1 cellular context compared by ENCODE assay signal in the genomic region with DNA sequence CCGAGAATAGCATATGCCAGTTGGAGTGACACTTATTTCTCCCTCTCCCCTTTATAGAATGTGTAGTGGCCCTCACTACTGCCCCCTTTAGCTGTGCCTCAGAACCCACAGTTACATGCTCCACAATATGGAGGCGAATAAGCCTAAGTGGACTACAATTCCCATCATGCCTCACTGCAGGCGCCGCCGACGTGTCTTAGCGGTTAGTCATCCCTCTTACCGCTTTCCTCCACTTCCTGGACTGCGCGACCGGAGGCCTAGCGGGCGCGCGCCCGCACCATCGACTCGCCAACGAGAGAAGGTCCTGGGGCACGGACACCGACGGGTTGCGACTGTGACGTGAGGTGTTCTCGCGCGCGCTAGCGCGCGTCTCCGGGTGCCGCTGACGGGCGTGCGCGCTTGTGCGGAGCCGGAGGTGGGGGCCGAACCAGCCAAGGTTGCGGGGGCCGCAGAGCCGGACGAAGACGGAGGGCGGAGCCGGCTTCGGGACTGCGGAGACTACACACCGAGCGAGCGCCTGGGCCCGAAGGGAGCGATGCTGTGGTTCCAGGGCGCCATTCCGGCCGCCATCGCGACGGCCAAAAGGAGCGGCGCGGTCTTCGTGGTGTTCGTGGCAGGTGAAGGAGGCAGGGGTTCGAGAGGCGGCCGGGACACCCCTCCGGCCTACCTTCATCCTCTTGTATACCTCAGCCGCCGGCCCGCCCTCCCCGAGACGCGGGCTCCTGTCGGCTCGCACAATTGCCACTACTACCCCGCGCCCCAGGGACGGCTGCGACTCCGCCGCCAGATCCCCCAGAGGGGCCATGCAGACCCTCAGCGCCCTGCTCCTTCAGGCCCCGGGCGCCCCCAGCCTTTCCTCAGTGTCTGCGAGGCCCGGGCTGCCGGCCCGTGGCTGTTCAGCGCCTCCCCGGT.
A peak's percentile ranks its signal among the peaks of the same experiment; 100 is the strongest.
TF ChIP-seq lines count a peak whose summit lies in the region.

A gene with protein sequence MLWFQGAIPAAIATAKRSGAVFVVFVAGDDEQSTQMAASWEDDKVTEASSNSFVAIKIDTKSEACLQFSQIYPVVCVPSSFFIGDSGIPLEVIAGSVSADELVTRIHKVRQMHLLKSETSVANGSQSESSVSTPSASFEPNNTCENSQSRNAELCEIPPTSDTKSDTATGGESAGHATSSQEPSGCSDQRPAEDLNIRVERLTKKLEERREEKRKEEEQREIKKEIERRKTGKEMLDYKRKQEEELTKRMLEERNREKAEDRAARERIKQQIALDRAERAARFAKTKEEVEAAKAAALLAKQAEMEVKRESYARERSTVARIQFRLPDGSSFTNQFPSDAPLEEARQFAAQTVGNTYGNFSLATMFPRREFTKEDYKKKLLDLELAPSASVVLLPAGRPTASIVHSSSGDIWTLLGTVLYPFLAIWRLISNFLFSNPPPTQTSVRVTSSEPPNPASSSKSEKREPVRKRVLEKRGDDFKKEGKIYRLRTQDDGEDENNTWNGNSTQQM (plus strand): TSS at position 461 of the 912 bp plus-strand sequence. CDS start 75 bp downstream, at position 536.

TF ChIP-seq in HepG2, 621 proteins besides CTCF, POLR2A, EP300 and RAD21 (continued from another document and continues in another):
- TF ChIP-seq ZNF703 (CRISPR knock-in tag; IDR thresholded peaks at IDR 0.05; ENCODE audit: borderline replicate concordance) = peak; percentile 85
- TF ChIP-seq ASH2L (IDR thresholded peaks at IDR 0.05; ENCODE audit: insufficient read length, low read depth, low read length) = peak; percentile 96
- TF ChIP-seq ZNF546 (CRISPR knock-in tag; conservative IDR thresholded peaks at IDR 0.05) = peak; percentile 66; the same call in 1 of the 2 replicates
- TF ChIP-seq ARID2 (CRISPR knock-in tag; IDR thresholded peaks at IDR 0.05; ENCODE audit: borderline replicate concordance) = peak; percentile 73; the same call in 1 of the 2 replicates
- TF ChIP-seq, protein P1, sequence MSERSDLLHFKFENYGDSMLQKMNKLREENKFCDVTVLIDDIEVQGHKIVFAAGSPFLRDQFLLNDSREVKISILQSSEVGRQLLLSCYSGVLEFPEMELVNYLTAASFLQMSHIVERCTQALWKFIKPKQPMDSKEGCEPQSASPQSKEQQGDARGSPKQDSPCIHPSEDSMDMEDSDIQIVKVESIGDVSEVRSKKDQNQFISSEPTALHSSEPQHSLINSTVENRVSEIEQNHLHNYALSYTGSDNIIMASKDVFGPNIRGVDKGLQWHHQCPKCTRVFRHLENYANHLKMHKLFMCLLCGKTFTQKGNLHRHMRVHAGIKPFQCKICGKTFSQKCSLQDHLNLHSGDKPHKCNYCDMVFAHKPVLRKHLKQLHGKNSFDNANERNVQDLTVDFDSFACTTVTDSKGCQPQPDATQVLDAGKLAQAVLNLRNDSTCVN (CRISPR knock-in tag; IDR thresholded peaks at IDR 0.05; ENCODE audit: borderline replicate concordance) = no peak
- no peak for TF ChIP-seq THYN1 (CRISPR knock-in tag; IDR thresholded peaks at IDR 0.05; ENCODE audit: borderline replicate concordance, low read depth)
- TF ChIP-seq ZNF746 (CRISPR knock-in tag; IDR thresholded peaks at IDR 0.05) = peak; percentile 72
- peak; percentile 55; the same call in 1 of the 2 replicates for TF ChIP-seq TOPORS (CRISPR knock-in tag; IDR thresholded peaks at IDR 0.05)
- 0 out of 2 replicates have a peak, but pooled peaks have one; percentile 38 for TF ChIP-seq ARNTL (CRISPR knock-in tag; IDR thresholded peaks at IDR 0.05)
- no peak for TF ChIP-seq TCF7L2 (IDR thresholded peaks at IDR 0.05; ENCODE audit: low read depth, low read length)
- TF ChIP-seq GATA4 (IDR thresholded peaks at IDR 0.05; ENCODE audit: borderline replicate concordance, low read depth) = peak; percentile 26
- TF ChIP-seq, protein P2, sequence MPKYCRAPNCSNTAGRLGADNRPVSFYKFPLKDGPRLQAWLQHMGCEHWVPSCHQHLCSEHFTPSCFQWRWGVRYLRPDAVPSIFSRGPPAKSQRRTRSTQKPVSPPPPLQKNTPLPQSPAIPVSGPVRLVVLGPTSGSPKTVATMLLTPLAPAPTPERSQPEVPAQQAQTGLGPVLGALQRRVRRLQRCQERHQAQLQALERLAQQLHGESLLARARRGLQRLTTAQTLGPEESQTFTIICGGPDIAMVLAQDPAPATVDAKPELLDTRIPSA (CRISPR knock-in tag; IDR thresholded peaks at IDR 0.05; ENCODE audit: borderline replicate concordance) = no peak
- TF ChIP-seq, protein P3, sequence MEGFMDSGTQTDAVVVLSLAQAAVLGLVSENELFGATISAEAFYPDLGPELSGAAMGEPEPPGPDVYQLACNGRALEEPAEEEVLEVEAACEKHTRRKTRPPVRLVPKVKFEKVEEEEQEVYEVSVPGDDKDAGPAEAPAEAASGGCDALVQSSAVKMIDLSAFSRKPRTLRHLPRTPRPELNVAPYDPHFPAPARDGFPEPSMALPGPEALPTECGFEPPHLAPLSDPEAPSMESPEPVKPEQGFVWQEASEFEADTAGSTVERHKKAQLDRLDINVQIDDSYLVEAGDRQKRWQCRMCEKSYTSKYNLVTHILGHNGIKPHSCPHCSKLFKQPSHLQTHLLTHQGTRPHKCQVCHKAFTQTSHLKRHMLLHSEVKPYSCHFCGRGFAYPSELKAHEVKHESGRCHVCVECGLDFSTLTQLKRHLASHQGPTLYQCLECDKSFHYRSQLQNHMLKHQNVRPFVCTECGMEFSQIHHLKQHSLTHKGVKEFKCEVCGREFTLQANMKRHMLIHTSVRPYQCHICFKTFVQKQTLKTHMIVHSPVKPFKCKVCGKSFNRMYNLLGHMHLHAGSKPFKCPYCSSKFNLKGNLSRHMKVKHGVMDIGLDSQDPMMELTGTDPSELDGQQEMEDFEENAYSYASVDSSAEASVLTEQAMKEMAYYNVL (CRISPR knock-in tag; IDR thresholded peaks at IDR 0.05; ENCODE audit: borderline replicate concordance) = peak; percentile 79
- TF ChIP-seq ZNF180 (CRISPR knock-in tag; IDR thresholded peaks at IDR 0.05; ENCODE audit: borderline replicate concordance, low read depth) = 0 out of 2 replicates have a peak, but pooled peaks have one; percentile 23
- peak; percentile 56; the same call in 1 of the 2 replicates for TF ChIP-seq ZBTB38 (CRISPR knock-in tag; IDR thresholded peaks at IDR 0.05)
- peak; percentile 89 for TF ChIP-seq YY1 (IDR thresholded peaks at IDR 0.05; ENCODE audit: insufficient read depth, insufficient replicate concordance, low read depth, low read length)
- TF ChIP-seq HOXA9 (CRISPR knock-in tag; IDR thresholded peaks at IDR 0.05; ENCODE audit: borderline replicate concordance) = no peak
- TF ChIP-seq, protein P4, sequence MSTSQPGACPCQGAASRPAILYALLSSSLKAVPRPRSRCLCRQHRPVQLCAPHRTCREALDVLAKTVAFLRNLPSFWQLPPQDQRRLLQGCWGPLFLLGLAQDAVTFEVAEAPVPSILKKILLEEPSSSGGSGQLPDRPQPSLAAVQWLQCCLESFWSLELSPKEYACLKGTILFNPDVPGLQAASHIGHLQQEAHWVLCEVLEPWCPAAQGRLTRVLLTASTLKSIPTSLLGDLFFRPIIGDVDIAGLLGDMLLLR (CRISPR knock-in tag; IDR thresholded peaks at IDR 0.05) = no peak; the same call in none of the 2 replicates
- TF ChIP-seq, protein P5, sequence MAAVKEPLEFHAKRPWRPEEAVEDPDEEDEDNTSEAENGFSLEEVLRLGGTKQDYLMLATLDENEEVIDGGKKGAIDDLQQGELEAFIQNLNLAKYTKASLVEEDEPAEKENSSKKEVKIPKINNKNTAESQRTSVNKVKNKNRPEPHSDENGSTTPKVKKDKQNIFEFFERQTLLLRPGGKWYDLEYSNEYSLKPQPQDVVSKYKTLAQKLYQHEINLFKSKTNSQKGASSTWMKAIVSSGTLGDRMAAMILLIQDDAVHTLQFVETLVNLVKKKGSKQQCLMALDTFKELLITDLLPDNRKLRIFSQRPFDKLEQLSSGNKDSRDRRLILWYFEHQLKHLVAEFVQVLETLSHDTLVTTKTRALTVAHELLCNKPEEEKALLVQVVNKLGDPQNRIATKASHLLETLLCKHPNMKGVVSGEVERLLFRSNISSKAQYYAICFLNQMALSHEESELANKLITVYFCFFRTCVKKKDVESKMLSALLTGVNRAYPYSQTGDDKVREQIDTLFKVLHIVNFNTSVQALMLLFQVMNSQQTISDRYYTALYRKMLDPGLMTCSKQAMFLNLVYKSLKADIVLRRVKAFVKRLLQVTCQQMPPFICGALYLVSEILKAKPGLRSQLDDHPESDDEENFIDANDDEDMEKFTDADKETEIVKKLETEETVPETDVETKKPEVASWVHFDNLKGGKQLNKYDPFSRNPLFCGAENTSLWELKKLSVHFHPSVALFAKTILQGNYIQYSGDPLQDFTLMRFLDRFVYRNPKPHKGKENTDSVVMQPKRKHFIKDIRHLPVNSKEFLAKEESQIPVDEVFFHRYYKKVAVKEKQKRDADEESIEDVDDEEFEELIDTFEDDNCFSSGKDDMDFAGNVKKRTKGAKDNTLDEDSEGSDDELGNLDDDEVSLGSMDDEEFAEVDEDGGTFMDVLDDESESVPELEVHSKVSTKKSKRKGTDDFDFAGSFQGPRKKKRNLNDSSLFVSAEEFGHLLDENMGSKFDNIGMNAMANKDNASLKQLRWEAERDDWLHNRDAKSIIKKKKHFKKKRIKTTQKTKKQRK (IDR thresholded peaks at IDR 0.05; ENCODE audit: low read length) = no peak
- TF ChIP-seq AKAP8 (CRISPR knock-in tag; IDR thresholded peaks at IDR 0.05) = peak; percentile 45; the same call in 1 of the 2 replicates
- TF ChIP-seq PRMT3 (CRISPR knock-in tag; IDR thresholded peaks at IDR 0.05; ENCODE audit: borderline replicate concordance, low read depth) = no peak; the same call in 1 of the 2 replicates
- TF ChIP-seq SRF (IDR thresholded peaks at IDR 0.05; ENCODE audit: low read depth, low read length) = no peak
- TF ChIP-seq ZNF556 (CRISPR knock-in tag; IDR thresholded peaks at IDR 0.05; ENCODE audit: borderline replicate concordance) = peak; percentile 67; the same call in 1 of the 2 replicates
- TF ChIP-seq KDM1A (CRISPR knock-in tag; IDR thresholded peaks at IDR 0.05) = peak; percentile 74; the same call in 1 of the 2 replicates
- TF ChIP-seq ATRX (CRISPR knock-in tag; IDR thresholded peaks at IDR 0.05; ENCODE audit: borderline replicate concordance) = no peak
- TF ChIP-seq, protein P6, sequence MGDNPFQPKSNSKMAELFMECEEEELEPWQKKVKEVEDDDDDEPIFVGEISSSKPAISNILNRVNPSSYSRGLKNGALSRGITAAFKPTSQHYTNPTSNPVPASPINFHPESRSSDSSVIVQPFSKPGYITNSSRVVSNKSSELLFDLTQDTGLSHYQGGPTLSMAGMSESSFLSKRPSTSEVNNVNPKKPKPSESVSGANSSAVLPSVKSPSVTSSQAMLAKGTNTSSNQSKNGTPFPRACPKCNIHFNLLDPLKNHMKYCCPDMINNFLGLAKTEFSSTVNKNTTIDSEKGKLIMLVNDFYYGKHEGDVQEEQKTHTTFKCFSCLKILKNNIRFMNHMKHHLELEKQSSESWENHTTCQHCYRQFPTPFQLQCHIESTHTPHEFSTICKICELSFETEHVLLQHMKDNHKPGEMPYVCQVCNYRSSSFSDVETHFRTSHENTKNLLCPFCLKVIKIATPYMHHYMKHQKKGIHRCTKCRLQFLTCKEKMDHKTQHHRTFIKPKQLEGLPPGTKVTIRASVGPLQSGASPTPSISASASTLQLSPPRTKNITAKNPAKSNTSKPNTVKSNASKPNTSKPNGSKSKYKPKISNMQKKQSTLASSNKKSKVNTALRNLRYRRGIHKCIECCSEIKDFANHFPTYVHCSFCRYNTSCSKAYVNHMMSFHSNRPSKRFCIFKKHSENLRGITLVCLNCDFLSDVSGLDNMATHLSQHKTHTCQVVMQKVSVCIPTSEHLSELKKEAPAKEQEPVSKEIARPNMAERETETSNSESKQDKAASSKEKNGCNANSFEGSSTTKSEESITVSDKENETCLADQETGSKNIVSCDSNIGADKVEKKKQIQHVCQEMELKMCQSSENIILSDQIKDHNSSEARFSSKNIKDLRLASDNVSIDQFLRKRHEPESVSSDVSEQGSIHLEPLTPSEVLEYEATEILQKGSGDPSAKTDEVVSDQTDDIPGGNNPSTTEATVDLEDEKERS (CRISPR knock-in tag; IDR thresholded peaks at IDR 0.05) = peak; percentile 72; the same call in 1 of the 2 replicates
- TF ChIP-seq ZNF598 (CRISPR knock-in tag; IDR thresholded peaks at IDR 0.05; ENCODE audit: borderline replicate concordance) = peak; percentile 83
- no peak for TF ChIP-seq CBX2 (IDR thresholded peaks at IDR 0.05; ENCODE audit: low read depth, low read length)
- TF ChIP-seq CBX2 (CRISPR knock-in tag; IDR thresholded peaks at IDR 0.05; ENCODE audit: low read depth) = no peak
- 0 out of 2 replicates have a peak, but pooled peaks have one; percentile 57 for TF ChIP-seq CENPT (CRISPR knock-in tag; IDR thresholded peaks at IDR 0.05; ENCODE audit: low read depth)
- TF ChIP-seq ZNF460 (CRISPR knock-in tag; IDR thresholded peaks at IDR 0.05; ENCODE audit: borderline replicate concordance) = no peak
- no peak for TF ChIP-seq PCBP1 (IDR thresholded peaks at IDR 0.05; ENCODE audit: borderline replicate concordance, low read depth, low read length)
- peak; percentile 80; the same call in 1 of the 2 replicates for TF ChIP-seq ZNF616 (CRISPR knock-in tag; IDR thresholded peaks at IDR 0.05; ENCODE audit: low read depth)
- TF ChIP-seq ZNF282 (IDR thresholded peaks at IDR 0.05; ENCODE audit: partially characterized antibody) = no peak
- TF ChIP-seq, protein P7, sequence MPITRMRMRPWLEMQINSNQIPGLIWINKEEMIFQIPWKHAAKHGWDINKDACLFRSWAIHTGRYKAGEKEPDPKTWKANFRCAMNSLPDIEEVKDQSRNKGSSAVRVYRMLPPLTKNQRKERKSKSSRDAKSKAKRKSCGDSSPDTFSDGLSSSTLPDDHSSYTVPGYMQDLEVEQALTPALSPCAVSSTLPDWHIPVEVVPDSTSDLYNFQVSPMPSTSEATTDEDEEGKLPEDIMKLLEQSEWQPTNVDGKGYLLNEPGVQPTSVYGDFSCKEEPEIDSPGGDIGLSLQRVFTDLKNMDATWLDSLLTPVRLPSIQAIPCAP (CRISPR knock-in tag; IDR thresholded peaks at IDR 0.05; ENCODE audit: low read depth) = no peak
- peak; percentile 55 for TF ChIP-seq RFX5 (IDR thresholded peaks at IDR 0.05; ENCODE audit: low read depth, low read length)
- TF ChIP-seq ZNF891 (CRISPR knock-in tag; IDR thresholded peaks at IDR 0.05) = peak; percentile 81; the same call in 1 of the 2 replicates
- TF ChIP-seq, protein P8, sequence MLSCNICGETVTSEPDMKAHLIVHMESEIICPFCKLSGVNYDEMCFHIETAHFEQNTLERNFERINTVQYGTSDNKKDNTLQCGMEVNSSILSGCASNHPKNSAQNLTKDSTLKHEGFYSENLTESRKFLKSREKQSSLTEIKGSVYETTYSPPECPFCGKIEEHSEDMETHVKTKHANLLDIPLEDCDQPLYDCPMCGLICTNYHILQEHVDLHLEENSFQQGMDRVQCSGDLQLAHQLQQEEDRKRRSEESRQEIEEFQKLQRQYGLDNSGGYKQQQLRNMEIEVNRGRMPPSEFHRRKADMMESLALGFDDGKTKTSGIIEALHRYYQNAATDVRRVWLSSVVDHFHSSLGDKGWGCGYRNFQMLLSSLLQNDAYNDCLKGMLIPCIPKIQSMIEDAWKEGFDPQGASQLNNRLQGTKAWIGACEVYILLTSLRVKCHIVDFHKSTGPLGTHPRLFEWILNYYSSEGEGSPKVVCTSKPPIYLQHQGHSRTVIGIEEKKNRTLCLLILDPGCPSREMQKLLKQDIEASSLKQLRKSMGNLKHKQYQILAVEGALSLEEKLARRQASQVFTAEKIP (CRISPR knock-in tag; IDR thresholded peaks at IDR 0.05; ENCODE audit: borderline replicate concordance) = no peak
- 0 out of 2 replicates have a peak, but pooled peaks have one; percentile 63 for TF ChIP-seq ZNF333 (CRISPR knock-in tag; IDR thresholded peaks at IDR 0.05; ENCODE audit: borderline replicate concordance)
